1 cellular context compared by ENCODE assay signal in the genomic region with DNA sequence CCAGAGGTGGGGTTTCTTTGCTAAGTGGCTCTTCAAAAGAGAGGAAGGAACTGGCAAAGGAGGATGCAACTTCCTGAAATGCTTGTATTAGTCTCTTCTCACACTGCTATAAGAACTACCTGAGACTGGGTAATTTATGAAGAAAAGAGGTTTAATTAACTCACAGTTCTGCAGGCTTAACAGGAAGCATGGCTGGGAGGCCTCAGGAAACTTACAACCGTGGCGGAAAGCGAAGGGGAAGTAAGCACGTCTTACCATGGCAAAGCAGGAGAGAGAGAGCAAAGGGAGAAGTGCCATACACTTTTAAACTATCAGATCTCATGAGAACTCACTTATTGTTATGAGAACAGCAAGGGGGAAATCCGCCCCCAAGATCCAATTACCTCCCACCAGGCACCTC.
TF ChIP-seq lines count a peak whose summit lies in the region.

No MANE protein-coding gene starts in this region.

TF ChIP-seq in WTC11, 78 proteins besides CTCF, POLR2A, EP300 and RAD21 (continued from another document):
- TF ChIP-seq, protein P1, sequence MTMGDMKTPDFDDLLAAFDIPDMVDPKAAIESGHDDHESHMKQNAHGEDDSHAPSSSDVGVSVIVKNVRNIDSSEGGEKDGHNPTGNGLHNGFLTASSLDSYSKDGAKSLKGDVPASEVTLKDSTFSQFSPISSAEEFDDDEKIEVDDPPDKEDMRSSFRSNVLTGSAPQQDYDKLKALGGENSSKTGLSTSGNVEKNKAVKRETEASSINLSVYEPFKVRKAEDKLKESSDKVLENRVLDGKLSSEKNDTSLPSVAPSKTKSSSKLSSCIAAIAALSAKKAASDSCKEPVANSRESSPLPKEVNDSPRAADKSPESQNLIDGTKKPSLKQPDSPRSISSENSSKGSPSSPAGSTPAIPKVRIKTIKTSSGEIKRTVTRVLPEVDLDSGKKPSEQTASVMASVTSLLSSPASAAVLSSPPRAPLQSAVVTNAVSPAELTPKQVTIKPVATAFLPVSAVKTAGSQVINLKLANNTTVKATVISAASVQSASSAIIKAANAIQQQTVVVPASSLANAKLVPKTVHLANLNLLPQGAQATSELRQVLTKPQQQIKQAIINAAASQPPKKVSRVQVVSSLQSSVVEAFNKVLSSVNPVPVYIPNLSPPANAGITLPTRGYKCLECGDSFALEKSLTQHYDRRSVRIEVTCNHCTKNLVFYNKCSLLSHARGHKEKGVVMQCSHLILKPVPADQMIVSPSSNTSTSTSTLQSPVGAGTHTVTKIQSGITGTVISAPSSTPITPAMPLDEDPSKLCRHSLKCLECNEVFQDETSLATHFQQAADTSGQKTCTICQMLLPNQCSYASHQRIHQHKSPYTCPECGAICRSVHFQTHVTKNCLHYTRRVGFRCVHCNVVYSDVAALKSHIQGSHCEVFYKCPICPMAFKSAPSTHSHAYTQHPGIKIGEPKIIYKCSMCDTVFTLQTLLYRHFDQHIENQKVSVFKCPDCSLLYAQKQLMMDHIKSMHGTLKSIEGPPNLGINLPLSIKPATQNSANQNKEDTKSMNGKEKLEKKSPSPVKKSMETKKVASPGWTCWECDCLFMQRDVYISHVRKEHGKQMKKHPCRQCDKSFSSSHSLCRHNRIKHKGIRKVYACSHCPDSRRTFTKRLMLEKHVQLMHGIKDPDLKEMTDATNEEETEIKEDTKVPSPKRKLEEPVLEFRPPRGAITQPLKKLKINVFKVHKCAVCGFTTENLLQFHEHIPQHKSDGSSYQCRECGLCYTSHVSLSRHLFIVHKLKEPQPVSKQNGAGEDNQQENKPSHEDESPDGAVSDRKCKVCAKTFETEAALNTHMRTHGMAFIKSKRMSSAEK (CRISPR knock-in tag; IDR thresholded peaks at IDR 0.05; ENCODE audit: borderline replicate concordance), result no peak
- TF ChIP-seq, protein P2, sequence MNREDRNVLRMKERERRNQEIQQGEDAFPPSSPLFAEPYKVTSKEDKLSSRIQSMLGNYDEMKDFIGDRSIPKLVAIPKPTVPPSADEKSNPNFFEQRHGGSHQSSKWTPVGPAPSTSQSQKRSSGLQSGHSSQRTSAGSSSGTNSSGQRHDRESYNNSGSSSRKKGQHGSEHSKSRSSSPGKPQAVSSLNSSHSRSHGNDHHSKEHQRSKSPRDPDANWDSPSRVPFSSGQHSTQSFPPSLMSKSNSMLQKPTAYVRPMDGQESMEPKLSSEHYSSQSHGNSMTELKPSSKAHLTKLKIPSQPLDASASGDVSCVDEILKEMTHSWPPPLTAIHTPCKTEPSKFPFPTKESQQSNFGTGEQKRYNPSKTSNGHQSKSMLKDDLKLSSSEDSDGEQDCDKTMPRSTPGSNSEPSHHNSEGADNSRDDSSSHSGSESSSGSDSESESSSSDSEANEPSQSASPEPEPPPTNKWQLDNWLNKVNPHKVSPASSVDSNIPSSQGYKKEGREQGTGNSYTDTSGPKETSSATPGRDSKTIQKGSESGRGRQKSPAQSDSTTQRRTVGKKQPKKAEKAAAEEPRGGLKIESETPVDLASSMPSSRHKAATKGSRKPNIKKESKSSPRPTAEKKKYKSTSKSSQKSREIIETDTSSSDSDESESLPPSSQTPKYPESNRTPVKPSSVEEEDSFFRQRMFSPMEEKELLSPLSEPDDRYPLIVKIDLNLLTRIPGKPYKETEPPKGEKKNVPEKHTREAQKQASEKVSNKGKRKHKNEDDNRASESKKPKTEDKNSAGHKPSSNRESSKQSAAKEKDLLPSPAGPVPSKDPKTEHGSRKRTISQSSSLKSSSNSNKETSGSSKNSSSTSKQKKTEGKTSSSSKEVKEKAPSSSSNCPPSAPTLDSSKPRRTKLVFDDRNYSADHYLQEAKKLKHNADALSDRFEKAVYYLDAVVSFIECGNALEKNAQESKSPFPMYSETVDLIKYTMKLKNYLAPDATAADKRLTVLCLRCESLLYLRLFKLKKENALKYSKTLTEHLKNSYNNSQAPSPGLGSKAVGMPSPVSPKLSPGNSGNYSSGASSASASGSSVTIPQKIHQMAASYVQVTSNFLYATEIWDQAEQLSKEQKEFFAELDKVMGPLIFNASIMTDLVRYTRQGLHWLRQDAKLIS (CRISPR knock-in tag; IDR thresholded peaks at IDR 0.05; ENCODE audit: borderline replicate concordance), result no peak
- TF ChIP-seq NFATC4 (CRISPR knock-in tag; IDR thresholded peaks at IDR 0.05) (no peak), SMAD4 (CRISPR knock-in tag; IDR thresholded peaks at IDR 0.05) (no peak)
- TF ChIP-seq, protein P3, sequence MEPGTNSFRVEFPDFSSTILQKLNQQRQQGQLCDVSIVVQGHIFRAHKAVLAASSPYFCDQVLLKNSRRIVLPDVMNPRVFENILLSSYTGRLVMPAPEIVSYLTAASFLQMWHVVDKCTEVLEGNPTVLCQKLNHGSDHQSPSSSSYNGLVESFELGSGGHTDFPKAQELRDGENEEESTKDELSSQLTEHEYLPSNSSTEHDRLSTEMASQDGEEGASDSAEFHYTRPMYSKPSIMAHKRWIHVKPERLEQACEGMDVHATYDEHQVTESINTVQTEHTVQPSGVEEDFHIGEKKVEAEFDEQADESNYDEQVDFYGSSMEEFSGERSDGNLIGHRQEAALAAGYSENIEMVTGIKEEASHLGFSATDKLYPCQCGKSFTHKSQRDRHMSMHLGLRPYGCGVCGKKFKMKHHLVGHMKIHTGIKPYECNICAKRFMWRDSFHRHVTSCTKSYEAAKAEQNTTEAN (CRISPR knock-in tag; IDR thresholded peaks at IDR 0.05), result no peak
